ENCODE assay signal across 8 cellular contexts in the genomic region with DNA sequence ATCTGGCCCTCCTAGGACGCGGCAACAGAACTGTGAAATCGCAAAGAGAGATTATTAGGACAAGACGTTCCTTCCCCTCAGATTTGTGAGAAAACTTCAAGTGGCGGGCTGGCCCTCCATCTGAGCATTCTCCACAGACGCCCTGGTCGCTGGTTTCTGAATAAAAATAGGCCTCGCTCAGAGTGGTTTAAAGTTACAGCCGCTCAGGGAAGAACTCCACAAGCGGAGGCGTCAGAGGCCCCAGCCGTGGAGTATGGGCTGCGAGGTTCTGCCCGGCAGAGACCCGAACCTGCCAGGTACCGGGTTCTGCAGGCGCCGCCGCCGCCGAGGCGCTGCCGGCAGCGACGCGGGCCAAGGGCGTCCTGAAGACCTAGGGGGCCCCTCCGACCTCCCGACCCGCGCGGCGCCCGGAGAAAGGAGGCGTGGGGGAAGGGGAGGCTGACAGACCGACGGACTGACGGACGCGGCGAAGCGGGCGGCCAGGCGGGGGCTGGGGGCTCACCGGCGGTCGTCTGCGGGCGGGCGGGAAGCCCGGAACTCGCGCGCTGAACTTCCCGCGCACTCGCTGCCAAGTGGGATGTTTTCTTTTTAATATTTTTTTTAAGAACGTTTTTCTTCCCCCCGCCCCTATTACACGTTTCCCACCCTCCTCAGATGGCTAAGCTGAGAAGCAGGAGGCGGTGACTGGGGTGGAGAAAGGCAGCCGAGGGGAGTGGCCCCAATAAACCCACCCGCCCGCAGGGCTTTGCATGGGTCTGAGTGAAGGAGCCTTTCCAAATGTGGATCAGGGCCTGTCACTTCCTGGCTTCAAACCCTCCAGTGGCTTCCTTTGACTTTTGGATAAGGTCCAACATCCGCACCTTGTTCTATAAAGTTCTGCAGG. TPM values are rescaled to one million over a fixed set of nuclear protein-coding genes. Genes with fewer than 3 reads are reported as not detected.
DNase-seq lines count a peak whose midpoint lies in the region; ATAC-seq and TF ChIP-seq lines count a peak whose summit lies in the region.

A gene (minus strand): TSS at position 574 of the 883 bp plus-strand sequence. CDS start 770 bp downstream, outside the sequence.

- peaks cover 32% of the 10 kb centered on the region for H3K4me1 ChIP-seq in cardiac muscle cell (ENCODE audit: low read depth)

- peak within 1 kb of the TSS; percentile 79 for H3K9ac ChIP-seq in SK-N-MC (ENCODE audit: insufficient read length)

- TF ChIP-seq CTCF in cardiac muscle cell (IDR thresholded peaks at IDR 0.05; ENCODE audit: low read depth, low read length), result no peak
- TF ChIP-seq CTCF in retinal pigment epithelial cell (conservative IDR thresholded peaks at IDR 0.05; ENCODE audit: low read depth, low read length), result no peak

- H3K27ac ChIP-seq in SK-N-MC, result peak within 1 kb of the TSS; percentile 38; the same call in 1 of the 2 replicates
- H3K27ac ChIP-seq in cardiac muscle cell, result peak within 1 kb of the TSS; percentile 96

- H3K4me3 ChIP-seq in SK-N-MC (peak within 1 kb of the TSS; percentile 75), cardiac muscle cell (peak within 1 kb of the TSS; percentile 90), retinal pigment epithelial cell (ENCODE audit: low read length) (peak within 1 kb of the TSS; percentile 49)

- no peaks in the 10 kb centered on the region for H3K9me3 ChIP-seq in SK-N-MC (ENCODE audit: low read depth, low read length)
- no peaks in the 10 kb centered on the region for H3K9me3 ChIP-seq in cardiac muscle cell (ENCODE audit: low read depth)

- DNase-seq in H4 (ENCODE audit: low spot score) (peak; percentile 24), SK-N-MC (ENCODE audit: low read depth, low spot score) (no peak), cardiac muscle cell (ENCODE audit: low read depth in 1 of 2, low spot score in 1 of 2) (peak; percentile 83 to 89), retinal pigment epithelial cell (ENCODE audit: low read depth) (peak; percentile 34), GOT3 (lab: John Stamatoyannopoulos, UW) (no peak)
- DNase-seq in activated CD4-positive, alpha-beta T cell treated with anti-CD3 and anti-CD28 coated beads for 4 hours, result no peak

- no peak within 1 kb of the TSS for H3K27ac Mint-ChIP-seq in activated T-helper 17 cell treated with anti-CD3 and anti-CD28 coated beads, Interleukin-2, amount 50 U/mL, for 72 hours

- H3K36me3 ChIP-seq in SK-N-MC (ENCODE audit: insufficient read depth, low read length) (no peaks in the 10 kb centered on the region; the same call in 1 of the 2 replicates), cardiac muscle cell (no peaks in the 10 kb centered on the region)

- H3K4me1 Mint-ChIP-seq in activated T-helper 17 cell treated with anti-CD3 and anti-CD28 coated beads, Interleukin-2, amount 50 U/mL, for 72 hours, result no peaks in the 10 kb centered on the region

- no peaks in the 10 kb centered on the region for H3K36me3 Mint-ChIP-seq in activated T-helper 17 cell treated with anti-CD3 and anti-CD28 coated beads, Interleukin-2, amount 50 U/mL, for 72 hours (ENCODE audit: low read depth)

- ATAC-seq in HG02623 (IDR thresholded peaks at IDR 0.05; ENCODE audit: unreplicated experiment), result no peak
- no peak for ATAC-seq in activated T-helper 17 cell treated with anti-CD3 and anti-CD28 coated beads, Interleukin-2, amount 50 U/mL, for 72 hours (replicated peaks)

- H3K4me3 Mint-ChIP-seq in activated T-helper 17 cell treated with anti-CD3 and anti-CD28 coated beads, Interleukin-2, amount 50 U/mL, for 72 hours, result no peak within 1 kb of the TSS

- no peaks in the 10 kb centered on the region for H3K27me3 ChIP-seq in cardiac muscle cell

- no peaks in the 10 kb centered on the region for H3K27me3 Mint-ChIP-seq in activated T-helper 17 cell treated with anti-CD3 and anti-CD28 coated beads, Interleukin-2, amount 50 U/mL, for 72 hours

- H3K9me3 Mint-ChIP-seq in activated T-helper 17 cell treated with anti-CD3 and anti-CD28 coated beads, Interleukin-2, amount 50 U/mL, for 72 hours, result peaks cover 7% of the 10 kb centered on the region

RNA-seq across cellular contexts. Expression of the gene that starts here (rescaled TPM):
- 0.68 and 1.4 TPM in 2 replicates for total RNA-seq in H4 (2014; rRNA removed; shearing (Covaris generic))
- total RNA-seq in cardiac muscle cell, result 3.8 and 7.1 TPM in 2 replicates
- 2.3 and 3.9 TPM in 2 replicates for polyA plus RNA-seq in cardiac muscle cell
- total RNA-seq in activated T-helper 17 cell treated with anti-CD3 and anti-CD28 coated beads, Interleukin-2, amount 50 U/mL, for 72 hours, result not detected

Comparison
In these comparisons a context has a peak if more than half of its experiments do, and no peak if none do; other contexts are left out.
1. DNase-seq: peak in H4 (single experiment), cardiac muscle cell (2 of 2) and retinal pigment epithelial cell (single experiment); none in SK-N-MC (single experiment), GOT3 (single experiment) and activated CD4-positive, alpha-beta T cell treated with anti-CD3 and anti-CD28 coated beads for 4 hours (0 of 2).
2. Peak in every context shown above with its lines, with median percentiles within 50 percentile points of each other: H3K4me3 ChIP-seq.